8 cellular contexts compared by ENCODE assay signal in the genomic region with DNA sequence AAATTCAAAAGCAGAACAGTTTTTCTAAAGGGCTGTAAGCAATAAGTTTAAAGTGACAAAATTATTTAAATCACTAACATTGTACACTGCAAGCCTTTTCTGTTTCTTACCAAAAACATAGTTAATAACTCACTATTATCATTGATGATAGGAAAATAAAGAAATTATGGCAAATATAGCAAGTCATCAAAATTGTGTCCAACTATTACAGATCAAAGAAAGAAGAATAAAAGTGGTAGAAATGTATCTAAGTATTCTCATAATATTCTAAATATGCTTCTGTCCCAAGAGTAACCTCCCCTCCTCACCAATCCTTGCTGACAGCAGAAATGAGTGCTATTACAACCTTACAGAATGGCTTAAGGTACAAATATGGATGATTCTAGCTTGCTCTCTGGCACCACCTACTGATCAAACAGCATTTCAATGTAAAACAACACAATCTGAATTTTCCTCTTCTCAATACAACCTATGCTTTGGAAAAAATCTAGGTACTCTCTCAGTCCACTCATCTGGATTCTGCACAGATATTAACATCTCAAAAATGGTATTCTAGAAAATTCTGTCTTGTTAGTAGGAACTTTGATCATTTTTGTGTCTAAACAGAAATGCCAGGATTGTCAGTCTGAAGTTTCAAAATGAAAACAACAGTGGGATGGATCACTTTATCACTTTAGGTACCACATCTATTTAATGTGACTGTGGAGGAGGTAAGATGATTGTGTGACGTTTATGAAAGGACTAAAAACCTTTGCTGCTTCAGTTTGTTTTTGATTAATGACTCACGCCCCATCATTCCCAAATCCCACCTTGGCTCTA. TPM values are rescaled to one million over a fixed set of nuclear protein-coding genes. Genes with fewer than 3 reads are reported as not detected.
DNase-seq lines count a peak whose midpoint lies in the region; ATAC-seq, FAIRE-seq and TF ChIP-seq lines count a peak whose summit lies in the region.

No MANE protein-coding gene starts in this region.

- no TSS peak for BruUV-seq in IMR-90 (replicated peaks; lab: Mats Ljungman, UMichigan)

- no CpG with 5 or more reads among the region's 2 CpGs for WGBS in IMR-90 (ENCODE audit: extremely low coverage in 2 of 2, insufficient read length in 1 of 2), 2 experiments
- WGBS in H1 (ENCODE audit: extremely low coverage in 1 of 2, insufficient coverage in 1 of 2, insufficient read length in 1 of 2, insufficient replicate concordance in 2 of 2, low coverage in 1 of 2, low lambda C conversion rate in 2 of 2, missing lambda C conversion rate in 1 of 2), 2 experiments = 71% methylated on average over 2 of the region's 2 CpGs; no CpG with 5 or more reads in 1 of the 2 experiments

- H3K9me3 ChIP-seq in IMR-90 (ENCODE audit: control insufficient read depth, insufficient read depth, low read length) (no peaks in the 10 kb centered on the region), Peyer's patch (no peaks in the 10 kb centered on the region), H1 (ENCODE audit: insufficient read depth in 2 of 2, low read depth in 1 of 2, low read length in 1 of 2) (no peaks in the 10 kb centered on the region; a peak in 1 of 4 replicates)

- H3K27ac Mint-ChIP-seq in activated CD4-positive, alpha-beta memory T cell treated with anti-CD3 and anti-CD28 coated beads for 36 hours = no peak overlapping the region

- in situ Hi-C loops in ACHN (cut with HindIII; ENCODE audit: low pct_ligation_motif_present, low pct_unique_long_range_greater_than_20kb, low sequenced_read_pairs) = no loop called here
- in situ Hi-C loops in IMR-90 (cut with MboI; ENCODE audit: low sequenced_read_pairs) = no loop called here

- H3K27me3 ChIP-seq in IMR-90 (ENCODE audit: control insufficient read depth, insufficient read depth, low read length) = no peaks in the 10 kb centered on the region
- no peaks in the 10 kb centered on the region for H3K27me3 ChIP-seq in Peyer's patch
- no peaks in the 10 kb centered on the region for H3K27me3 ChIP-seq in H1 (replicated peaks in 1 of 4; ENCODE audit: control insufficient read depth in 3 of 4, extremely low read depth in 1 of 4, insufficient read depth in 3 of 4, low read length in 3 of 4)

- no peaks in the 10 kb centered on the region for H3K4me1 ChIP-seq in IMR-90 (ENCODE audit: control insufficient read depth, insufficient read depth, low read length)
- H3K4me1 ChIP-seq in Peyer's patch = no peaks in the 10 kb centered on the region
- H3K4me1 ChIP-seq in H1 (replicated peaks in 1 of 4; ENCODE audit: control insufficient read depth in 3 of 4, insufficient read depth in 4 of 4, low read length in 3 of 4) = no peaks in the 10 kb centered on the region

- H3K23me2 ChIP-seq in H1 (ENCODE audit: low read depth, low read length) = no peaks in the 10 kb centered on the region

- no peak overlapping the region for H3K4me3 Mint-ChIP-seq in activated CD4-positive, alpha-beta memory T cell treated with anti-CD3 and anti-CD28 coated beads for 36 hours

- H3K23ac ChIP-seq in IMR-90 (ENCODE audit: low read depth, low read length) = no peak overlapping the region
- H3K23ac ChIP-seq in H1 (ENCODE audit: insufficient read length) = no peak overlapping the region

- H2BK5ac ChIP-seq in IMR-90 (ENCODE audit: low read depth, low read length, poor library complexity, severe bottlenecking) (no peak overlapping the region), H1 (ENCODE audit: low read depth, low read length) (no peak overlapping the region)

- no peaks in the 10 kb centered on the region for H3K79me1 ChIP-seq in IMR-90 (ENCODE audit: low read depth in 1 of 2, low read length in 2 of 2)
- H3K79me1 ChIP-seq in H1 (ENCODE audit: low read depth, low read length) = no peaks in the 10 kb centered on the region

- H2BK20ac ChIP-seq in IMR-90 (ENCODE audit: low read depth, low read length) (no peak overlapping the region), H1 (ENCODE audit: low read length) (no peak overlapping the region)

- H3K4me3 ChIP-seq in IMR-90 (ENCODE audit: insufficient read depth, low read depth, low read length) (no peak overlapping the region), Peyer's patch (no peak overlapping the region), H1 (ENCODE audit: extremely low read depth in 1 of 4, insufficient read depth in 2 of 4, low read depth in 3 of 4, low read length in 4 of 4) (no peak overlapping the region)

- ATAC-seq in IMR-90 (ENCODE audit: low read depth) = peak; percentile 88
- no peak for ATAC-seq in HG03457 (IDR thresholded peaks at IDR 0.05; ENCODE audit: unreplicated experiment)

- H3K79me2 ChIP-seq in H1 (ENCODE audit: control insufficient read depth in 1 of 2, insufficient read depth in 2 of 2, low read length in 2 of 2) = no peaks in the 10 kb centered on the region

- H3K9ac ChIP-seq in IMR-90 (ENCODE audit: low read depth, low read length) = no peak overlapping the region
- no peak overlapping the region for H3K9ac ChIP-seq in H1 (replicated peaks in 1 of 4; ENCODE audit: extremely low read depth in 1 of 4, low read depth in 3 of 4, low read length in 3 of 4)

- H4K91ac ChIP-seq in IMR-90 (ENCODE audit: insufficient read depth, low read depth, low read length) (no peak overlapping the region), H1 (replicated peaks; ENCODE audit: insufficient read length, low read length) (no peak overlapping the region)

- H3K36me3 Mint-ChIP-seq in activated CD4-positive, alpha-beta memory T cell treated with anti-CD3 and anti-CD28 coated beads for 36 hours = peaks cover 9% of the 10 kb centered on the region

- H4K5ac ChIP-seq in IMR-90 (ENCODE audit: low read depth, low read length) (no peak overlapping the region), H1 (ENCODE audit: insufficient read length, low read depth, low read length) (no peak overlapping the region)

- H3K4ac ChIP-seq in IMR-90 (ENCODE audit: low read depth, low read length) = no peak overlapping the region
- H3K4ac ChIP-seq in H1 (replicated peaks; ENCODE audit: insufficient read length, low read depth, low read length) = no peak overlapping the region

- peak; percentile 95 for FAIRE-seq in G401.6 (lab: Jason Lieb, UNC)
- peak; percentile 78 for FAIRE-seq in H1 (lab: Jason Lieb, UNC)

- H3K4me1 Mint-ChIP-seq in activated CD4-positive, alpha-beta memory T cell treated with anti-CD3 and anti-CD28 coated beads for 36 hours (ENCODE audit: low read depth) = peaks cover 5% of the 10 kb centered on the region

- peak; percentile 71 for TF ChIP-seq CTCF in IMR-90 (conservative IDR thresholded peaks at IDR 0.05; ENCODE audit: low read depth, low read length)
- peak; percentile 41 to 71 (median 65) for TF ChIP-seq CTCF in Peyer's patch (IDR thresholded peaks at IDR 0.05)
- peak in 2 of 3 experiments; percentile 51 to 78; a peak in 2 of 4 replicates for TF ChIP-seq CTCF in H1 (IDR thresholded peaks at IDR 0.05; ENCODE audit: control extremely low read depth in 1 of 3, insufficient read depth in 1 of 3, low read depth in 1 of 3, low read length in 3 of 3)

- H3K56ac ChIP-seq in IMR-90 (ENCODE audit: extremely low read depth, insufficient read depth, low read length) = no peak overlapping the region
- no peak overlapping the region for H3K56ac ChIP-seq in H1 (replicated peaks; ENCODE audit: insufficient read length, low read depth, low read length)

- TF ChIP-seq RAD21 in IMR-90 (IDR thresholded peaks at IDR 0.05; ENCODE audit: low read length) = peak; percentile 69
- peak; percentile 66 to 68 for TF ChIP-seq RAD21 in H1 (IDR thresholded peaks at IDR 0.05 in 1 of 2, conservative IDR thresholded peaks at IDR 0.05 in 1 of 2; ENCODE audit: low read depth in 2 of 2, low read length in 2 of 2)

- H3K14ac ChIP-seq in IMR-90 (replicated peaks; ENCODE audit: low read depth, low read length) (no peak overlapping the region), H1 (ENCODE audit: insufficient read length) (no peak overlapping the region)

- POLR2A ChIA-PET in IMR-90 (lab: Charles Lee; ENCODE audit: unreplicated experiment) = no interaction called here
- POLR2A ChIA-PET in H1 (lab: Charles Lee; ENCODE audit: partially characterized antibody) = no interaction called here
- POLR2A ChIA-PET in activated CD4-positive, alpha-beta memory T cell treated with anti-CD3 and anti-CD28 coated beads for 36 hours (lab: Charles Lee) = interaction anchor here (0.6 kb wide), 1 partner anchor 64 kb away, joined by 3 read pairs; no protein-coding TSS in a partner anchor

- DNase-seq in ACHN (peak; percentile 43), IMR-90 (peak; percentile 58), Peyer's patch (peak in 1 of 3 donors; percentile 59), H1 (ENCODE audit: low read depth in 1 of 2, low spot score in 2 of 2) (no peak), myocyte (ENCODE audit: low read depth) (peak; percentile 51)
- no peak for DNase-seq in activated CD4-positive, alpha-beta memory T cell treated with anti-CD3 and anti-CD28 coated beads for 36 hours

- H2AFZ ChIP-seq in IMR-90 (replicated peaks; ENCODE audit: low read length, poor library complexity) (no peak overlapping the region), H1 (ENCODE audit: low read length) (no peak overlapping the region)

- no peak overlapping the region for H3K27ac ChIP-seq in IMR-90 (ENCODE audit: insufficient read depth, low read length)
- H3K27ac ChIP-seq in Peyer's patch = no peak overlapping the region
- H3K27ac ChIP-seq in H1 (ENCODE audit: low read depth, low read length) = no peak overlapping the region

- H3K9me3 Mint-ChIP-seq in activated CD4-positive, alpha-beta memory T cell treated with anti-CD3 and anti-CD28 coated beads for 36 hours = no peaks in the 10 kb centered on the region

- H2BK15ac ChIP-seq in IMR-90 (ENCODE audit: low read depth, low read length) (no peak overlapping the region), H1 (ENCODE audit: low read length) (no peak overlapping the region)

- no peaks in the 10 kb centered on the region for H3K27me3 Mint-ChIP-seq in activated CD4-positive, alpha-beta memory T cell treated with anti-CD3 and anti-CD28 coated beads for 36 hours

- H3K36me3 ChIP-seq in IMR-90 (ENCODE audit: control insufficient read depth, insufficient read depth, low read length) = peaks cover 12% of the 10 kb centered on the region
- H3K36me3 ChIP-seq in Peyer's patch = peaks cover 0 to 20% (median 0%) of the 10 kb centered on the region in 3 donors
- peaks cover 2 to 13% (median 6%) of the 10 kb centered on the region in 4 experiments; a peak in 6 of 8 replicates for H3K36me3 ChIP-seq in H1 (ENCODE audit: control insufficient read depth in 2 of 4, insufficient read depth in 4 of 4, low read length in 3 of 4)

- H2BK12ac ChIP-seq in H1 (ENCODE audit: low read depth, low read length) = no peak overlapping the region

- H4K20me1 ChIP-seq in IMR-90 (ENCODE audit: insufficient read depth, low read length) (no peaks in the 10 kb centered on the region), H1 (replicated peaks in 1 of 2; ENCODE audit: control insufficient read depth in 1 of 2, insufficient read depth in 2 of 2, low read length in 2 of 2) (peaks cover 0 to 2% of the 10 kb centered on the region in 2 experiments)

- TF ChIP-seq POLR2A in IMR-90 (IDR thresholded peaks at IDR 0.05; ENCODE audit: low read depth, low read length) (no peak), Peyer's patch (IDR thresholded peaks at IDR 0.05) (no peak), H1 (IDR thresholded peaks at IDR 0.05; ENCODE audit: control extremely low read depth in 1 of 2, low read depth in 2 of 2, low read length in 2 of 2) (no peak)

- dilution Hi-C loops in IMR-90 (cut with HindIII; ENCODE audit: low sequenced_read_pairs, unreplicated experiment) = no loop called here

- CTCF ChIA-PET in IMR-90 (lab: Yijun Ruan, JAX) (interaction anchor here (1.0 to 1.4 kb wide), 5 partner anchors 10 to 1528 kb away, joined by 3 to 4 read pairs (median 3); no protein-coding TSS in a partner anchor), H1 (lab: Charles Lee; ENCODE audit: partially characterized antibody) (interaction anchor here (0.6 to 3.1 kb wide), 10 partner anchors 10 to 1276 kb away, joined by 3 to 12 read pairs (median 4); no protein-coding TSS in a partner anchor)
- CTCF ChIA-PET in activated CD4-positive, alpha-beta memory T cell treated with anti-CD3 and anti-CD28 coated beads for 36 hours (lab: Charles Lee) = interaction anchor here (0.6 to 3.6 kb wide), 12 partner anchors 9 to 1356 kb away, joined by 3 to 25 read pairs (median 3); a partner anchor contains a TSS

- H3K9me1 ChIP-seq in IMR-90 (ENCODE audit: insufficient read depth, low read length) = no peaks in the 10 kb centered on the region

- H4K8ac ChIP-seq in IMR-90 (ENCODE audit: low read depth in 2 of 2, low read length in 2 of 2) (no peak overlapping the region), H1 (ENCODE audit: extremely low read depth, insufficient read depth, low read length) (no peak overlapping the region)

- H2BK120ac ChIP-seq in IMR-90 (ENCODE audit: low read depth, low read length) (no peak overlapping the region), H1 (replicated peaks; ENCODE audit: low read depth, low read length) (no peak overlapping the region)

- no peak overlapping the region for H2AK9ac ChIP-seq in IMR-90 (replicated peaks; ENCODE audit: low read depth, low read length, poor library complexity)

- H3K18ac ChIP-seq in IMR-90 (ENCODE audit: low read depth, low read length) = no peak overlapping the region
- no peak overlapping the region for H3K18ac ChIP-seq in H1 (ENCODE audit: extremely low read depth, low read length)

- no peak for TF ChIP-seq EP300 in H1 (IDR thresholded peaks at IDR 0.05; ENCODE audit: borderline replicate concordance in 1 of 2, low read depth in 2 of 2, low read length in 2 of 2)

- H3K4me2 ChIP-seq in IMR-90 (ENCODE audit: low read depth, low read length) (no peak overlapping the region), H1 (ENCODE audit: insufficient read depth in 1 of 2, low read depth in 2 of 2, low read length in 2 of 2) (no peak overlapping the region)

- H2AK5ac ChIP-seq in IMR-90 (ENCODE audit: low read depth, low read length) (no peak overlapping the region), H1 (ENCODE audit: low read depth, low read length) (no peak overlapping the region)

- intact Hi-C loops in IMR-90 (cut with micrococcal nuclease) = loop anchor here (1.0 kb wide), 1 partner anchor 22 kb away; no protein-coding TSS in a partner anchor
- intact Hi-C loops in activated CD4-positive, alpha-beta memory T cell treated with anti-CD3 and anti-CD28 coated beads for 36 hours (cut with micrococcal nuclease) = no loop called here

RNA-seq across cellular contexts. Expression of a gene that starts 40.9 kb away (rescaled TPM):
- 13.3 and 14.3 TPM in 2 replicates for total RNA-seq in IMR-90 (2012; rRNA removed)
- 15.1 and 17.1 TPM in 2 replicates for polyA plus RNA-seq in IMR-90 (2012; rRNA removed)
- polyA plus RNA-seq in IMR-90 (2012; cell fraction: cytosol; rRNA removed) = 14.1 and 18.0 TPM in 2 replicates
- polyA plus RNA-seq in IMR-90 (2012; cell fraction: nucleus; rRNA removed; ENCODE audit: low replicate concordance) = 10.8 and 15.0 TPM in 2 replicates
- total RNA-seq in Peyer's patch = 10 to 100 TPM; 10.5 to 32.9 (median 16.1) TPM
- 25.3 and 26.2 TPM in 2 replicates for total RNA-seq in H1 (2021; fragmentation: NEBNext Ultra II Directional; extraction: Animal tissue kit (Norgen Biotek cat#: 25700))
- polyA plus RNA-seq in H1 (2011; rRNA removed) = 43.7 and 46.1 TPM in 2 replicates
- 33.6 TPM for polyA plus RNA-seq in H1 (2011; cell fraction: cytosol; rRNA removed)
- polyA plus RNA-seq in H1 (2011; cell fraction: nucleus; rRNA removed) = 37.7 TPM
- 15.3 to 26.8 TPM (median 25.1 TPM) in 4 replicates for polyA plus RNA-seq in H1 (2012, experiment 1 of 2)
- 17.4 TPM for polyA plus RNA-seq in H1 (2012, experiment 2 of 2)
- polyA plus RNA-seq in H1 (2013, experiment 1 of 2) = 14.2 TPM
- polyA plus RNA-seq in H1 (2013, experiment 2 of 2) = 15.0 TPM
- 79.3 and 83.1 TPM in 2 replicates for polyA minus RNA-seq in H1 (2011; rRNA and poly(A)+ RNA removed)
- 34.9 TPM for polyA minus RNA-seq in H1 (2011; cell fraction: cytosol; rRNA and poly(A)+ RNA removed)
- polyA minus RNA-seq in H1 (2011; cell fraction: nucleus; rRNA and poly(A)+ RNA removed) = 85.0 TPM
- 8.4 and 9.1 TPM in 2 replicates for total RNA-seq in myocyte
- polyA plus RNA-seq in myocyte (2012) = 10.7 TPM
- total RNA-seq in activated CD4-positive, alpha-beta memory T cell treated with anti-CD3 and anti-CD28 coated beads for 36 hours = 10 to 100 TPM in 1 of 2 experiments, 1 to 10 TPM in 1; 9.2 to 11.8 TPM

Comparison
In these comparisons a context has a peak if more than half of its experiments do, and no peak if none do; other contexts are left out.
1. DNase-seq: peak in ACHN (single experiment), IMR-90 (single experiment) and myocyte (single experiment); none in H1 (0 of 2) and activated CD4-positive, alpha-beta memory T cell treated with anti-CD3 and anti-CD28 coated beads for 36 hours (single experiment).
2. Peak in every context shown above with its lines, with median percentiles within 50 percentile points of each other: CTCF ChIP-seq.